Comparison of ENCODE assay signal across 1 cellular context in the genomic region with DNA sequence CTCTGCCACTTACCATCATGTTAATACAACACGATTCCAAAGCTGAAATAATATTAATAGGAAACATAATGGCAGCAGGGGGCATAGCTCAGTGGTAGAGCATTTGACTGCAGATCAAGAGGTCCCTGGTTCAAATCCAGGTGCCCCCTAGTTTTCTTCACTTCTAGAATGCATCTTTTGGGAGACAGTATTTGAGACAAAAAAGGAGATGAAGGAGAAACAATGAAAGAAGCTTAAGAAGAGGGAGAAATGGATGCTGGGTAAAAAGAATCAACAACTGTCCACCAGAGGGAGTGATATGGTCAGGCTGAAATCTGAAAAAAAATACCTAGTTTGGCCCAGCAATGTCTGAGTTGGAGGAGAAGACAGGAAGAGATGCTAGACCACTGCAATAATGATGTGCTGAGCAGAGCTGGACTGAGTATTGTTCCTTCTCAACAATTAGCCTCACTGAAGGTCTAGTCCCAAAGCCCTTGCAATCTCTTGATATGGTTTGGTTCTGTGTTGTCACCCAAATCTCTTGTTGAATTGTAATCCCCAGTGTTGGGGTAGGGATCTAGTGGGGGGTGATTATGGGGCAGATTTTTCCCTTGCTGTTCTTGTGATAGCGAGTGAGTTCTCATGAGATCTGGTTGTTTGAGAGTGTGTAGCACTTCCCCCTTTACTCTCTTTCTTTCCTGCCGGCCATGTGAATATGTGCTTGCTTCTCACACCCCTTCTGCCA.
TF ChIP-seq lines count a peak whose summit lies in the region.

No MANE protein-coding gene starts in this region.

TF ChIP-seq in HEK293, 187 proteins besides CTCF, POLR2A, EP300 and RAD21 (continued from another document):
- TF ChIP-seq ZNF362 (tag by site-specific recombination; IDR thresholded peaks at IDR 0.05) (peak; percentile 98), ZNF629 (tag by site-specific recombination; IDR thresholded peaks at IDR 0.05) (peak; percentile 15; the same call in 1 of the 2 replicates), ZNF76 (tag by site-specific recombination; IDR thresholded peaks at IDR 0.05; ENCODE audit: borderline replicate concordance, low read depth) (peak; percentile 71; the same call in 1 of the 2 replicates), REPIN1 (tag by site-specific recombination; IDR thresholded peaks at IDR 0.05; ENCODE audit: low read depth) (0 out of 2 replicates have a peak, but pooled peaks have one; percentile 24), GLI4 (tag by site-specific recombination; IDR thresholded peaks at IDR 0.05) (no peak), ZNF707 (tag by site-specific recombination; IDR thresholded peaks at IDR 0.05) (no peak), MZF1 (tag by site-specific recombination; IDR thresholded peaks at IDR 0.05; ENCODE audit: borderline replicate concordance) (0 out of 2 replicates have a peak, but pooled peaks have one; percentile 61), ZBTB17 (tag by site-specific recombination; IDR thresholded peaks at IDR 0.05) (peak; percentile 98), ZSCAN18 (tag by site-specific recombination; IDR thresholded peaks at IDR 0.05) (peak; percentile 65; the same call in 1 of the 2 replicates), ZNF433 (tag by site-specific recombination; IDR thresholded peaks at IDR 0.05; ENCODE audit: low read depth) (no peak), KLF8 (tag by site-specific recombination; IDR thresholded peaks at IDR 0.05) (peak; percentile 40; the same call in 1 of the 2 replicates), ZNF398 (tag by site-specific recombination; IDR thresholded peaks at IDR 0.05) (peak; percentile 25), ZNF157 (tag by site-specific recombination; IDR thresholded peaks at IDR 0.05) (0 out of 2 replicates have a peak, but pooled peaks have one; percentile 25), ZNF311 (tag by site-specific recombination; IDR thresholded peaks at IDR 0.05; ENCODE audit: borderline replicate concordance) (0 out of 2 replicates have a peak, but pooled peaks have one; percentile 58), ZNF501 (tag by site-specific recombination; IDR thresholded peaks at IDR 0.05) (no peak), SP3 (tag by site-specific recombination; IDR thresholded peaks at IDR 0.05) (peak; percentile 23; the same call in 1 of the 2 replicates), ZBTB20 (tag by site-specific recombination; IDR thresholded peaks at IDR 0.05) (peak; percentile 46; the same call in 1 of the 2 replicates), SETDB1 (IDR thresholded peaks at IDR 0.05; ENCODE audit: insufficient read length, low read length) (peak; percentile 54), SCRT2 (tag by site-specific recombination; IDR thresholded peaks at IDR 0.05) (peak; percentile 82), ZBTB44 (tag by site-specific recombination; IDR thresholded peaks at IDR 0.05) (0 out of 2 replicates have a peak, but pooled peaks have one; percentile 63), ZNF621 (tag by site-specific recombination; IDR thresholded peaks at IDR 0.05) (peak; percentile 71; the same call in 1 of the 2 replicates), ZNF24 (tag by site-specific recombination; IDR thresholded peaks at IDR 0.05) (peak; percentile 60; the same call in 1 of the 2 replicates), TRIM28 (IDR thresholded peaks at IDR 0.05; ENCODE audit: borderline replicate concordance, low read length) (peak; percentile 81)
- TF ChIP-seq, protein P1, sequence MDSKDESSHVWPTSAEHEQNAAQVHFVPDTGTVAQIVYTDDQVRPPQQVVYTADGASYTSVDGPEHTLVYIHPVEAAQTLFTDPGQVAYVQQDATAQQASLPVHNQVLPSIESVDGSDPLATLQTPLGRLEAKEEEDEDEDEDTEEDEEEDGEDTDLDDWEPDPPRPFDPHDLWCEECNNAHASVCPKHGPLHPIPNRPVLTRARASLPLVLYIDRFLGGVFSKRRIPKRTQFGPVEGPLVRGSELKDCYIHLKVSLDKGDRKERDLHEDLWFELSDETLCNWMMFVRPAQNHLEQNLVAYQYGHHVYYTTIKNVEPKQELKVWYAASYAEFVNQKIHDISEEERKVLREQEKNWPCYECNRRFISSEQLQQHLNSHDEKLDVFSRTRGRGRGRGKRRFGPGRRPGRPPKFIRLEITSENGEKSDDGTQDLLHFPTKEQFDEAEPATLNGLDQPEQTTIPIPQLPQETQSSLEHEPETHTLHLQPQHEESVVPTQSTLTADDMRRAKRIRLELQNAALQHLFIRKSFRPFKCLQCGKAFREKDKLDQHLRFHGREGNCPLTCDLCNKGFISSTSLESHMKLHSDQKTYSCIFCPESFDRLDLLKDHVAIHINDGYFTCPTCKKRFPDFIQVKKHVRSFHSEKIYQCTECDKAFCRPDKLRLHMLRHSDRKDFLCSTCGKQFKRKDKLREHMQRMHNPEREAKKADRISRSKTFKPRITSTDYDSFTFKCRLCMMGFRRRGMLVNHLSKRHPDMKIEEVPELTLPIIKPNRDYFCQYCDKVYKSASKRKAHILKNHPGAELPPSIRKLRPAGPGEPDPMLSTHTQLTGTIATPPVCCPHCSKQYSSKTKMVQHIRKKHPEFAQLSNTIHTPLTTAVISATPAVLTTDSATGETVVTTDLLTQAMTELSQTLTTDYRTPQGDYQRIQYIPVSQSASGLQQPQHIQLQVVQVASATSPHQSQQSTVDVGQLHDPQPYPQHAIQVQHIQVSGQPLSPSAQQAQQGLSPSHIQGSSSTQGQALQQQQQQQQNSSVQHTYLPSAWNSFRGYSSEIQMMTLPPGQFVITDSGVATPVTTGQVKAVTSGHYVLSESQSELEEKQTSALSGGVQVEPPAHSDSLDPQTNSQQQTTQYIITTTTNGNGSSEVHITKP (tag by site-specific recombination; IDR thresholded peaks at IDR 0.05): peak; percentile 78
- TF ChIP-seq, protein P2, sequence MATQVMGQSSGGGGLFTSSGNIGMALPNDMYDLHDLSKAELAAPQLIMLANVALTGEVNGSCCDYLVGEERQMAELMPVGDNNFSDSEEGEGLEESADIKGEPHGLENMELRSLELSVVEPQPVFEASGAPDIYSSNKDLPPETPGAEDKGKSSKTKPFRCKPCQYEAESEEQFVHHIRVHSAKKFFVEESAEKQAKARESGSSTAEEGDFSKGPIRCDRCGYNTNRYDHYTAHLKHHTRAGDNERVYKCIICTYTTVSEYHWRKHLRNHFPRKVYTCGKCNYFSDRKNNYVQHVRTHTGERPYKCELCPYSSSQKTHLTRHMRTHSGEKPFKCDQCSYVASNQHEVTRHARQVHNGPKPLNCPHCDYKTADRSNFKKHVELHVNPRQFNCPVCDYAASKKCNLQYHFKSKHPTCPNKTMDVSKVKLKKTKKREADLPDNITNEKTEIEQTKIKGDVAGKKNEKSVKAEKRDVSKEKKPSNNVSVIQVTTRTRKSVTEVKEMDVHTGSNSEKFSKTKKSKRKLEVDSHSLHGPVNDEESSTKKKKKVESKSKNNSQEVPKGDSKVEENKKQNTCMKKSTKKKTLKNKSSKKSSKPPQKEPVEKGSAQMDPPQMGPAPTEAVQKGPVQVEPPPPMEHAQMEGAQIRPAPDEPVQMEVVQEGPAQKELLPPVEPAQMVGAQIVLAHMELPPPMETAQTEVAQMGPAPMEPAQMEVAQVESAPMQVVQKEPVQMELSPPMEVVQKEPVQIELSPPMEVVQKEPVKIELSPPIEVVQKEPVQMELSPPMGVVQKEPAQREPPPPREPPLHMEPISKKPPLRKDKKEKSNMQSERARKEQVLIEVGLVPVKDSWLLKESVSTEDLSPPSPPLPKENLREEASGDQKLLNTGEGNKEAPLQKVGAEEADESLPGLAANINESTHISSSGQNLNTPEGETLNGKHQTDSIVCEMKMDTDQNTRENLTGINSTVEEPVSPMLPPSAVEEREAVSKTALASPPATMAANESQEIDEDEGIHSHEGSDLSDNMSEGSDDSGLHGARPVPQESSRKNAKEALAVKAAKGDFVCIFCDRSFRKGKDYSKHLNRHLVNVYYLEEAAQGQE (tag by site-specific recombination; IDR thresholded peaks at IDR 0.05): no peak
- TF ChIP-seq, protein P3, sequence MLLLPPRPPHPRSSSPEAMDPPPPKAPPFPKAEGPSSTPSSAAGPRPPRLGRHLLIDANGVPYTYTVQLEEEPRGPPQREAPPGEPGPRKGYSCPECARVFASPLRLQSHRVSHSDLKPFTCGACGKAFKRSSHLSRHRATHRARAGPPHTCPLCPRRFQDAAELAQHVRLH (tag by site-specific recombination; IDR thresholded peaks at IDR 0.05): 0 out of 2 replicates have a peak, but pooled peaks have one; percentile 14
- TF ChIP-seq, protein P4, sequence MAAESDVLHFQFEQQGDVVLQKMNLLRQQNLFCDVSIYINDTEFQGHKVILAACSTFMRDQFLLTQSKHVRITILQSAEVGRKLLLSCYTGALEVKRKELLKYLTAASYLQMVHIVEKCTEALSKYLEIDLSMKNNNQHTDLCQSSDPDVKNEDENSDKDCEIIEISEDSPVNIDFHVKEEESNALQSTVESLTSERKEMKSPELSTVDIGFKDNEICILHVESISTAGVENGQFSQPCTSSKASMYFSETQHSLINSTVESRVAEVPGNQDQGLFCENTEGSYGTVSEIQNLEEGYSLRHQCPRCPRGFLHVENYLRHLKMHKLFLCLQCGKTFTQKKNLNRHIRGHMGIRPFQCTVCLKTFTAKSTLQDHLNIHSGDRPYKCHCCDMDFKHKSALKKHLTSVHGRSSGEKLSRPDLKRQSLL (tag by site-specific recombination; IDR thresholded peaks at IDR 0.05): peak; percentile 63; the same call in 1 of the 2 replicates
TF ChIP-seq in HEK293: peak in this region for 35.
